In genomic region chr20:64037498-64038213, GRCh38 we compare ENCODE assay signal across 9 cellular contexts. TPM values are rescaled to one million over a fixed set of nuclear protein-coding genes. Genes with fewer than 3 reads are reported as not detected.
DNase-seq lines count a peak whose midpoint lies in the region; ATAC-seq and TF ChIP-seq lines count a peak whose summit lies in the region.
"Had no signal": no experiment of that assay in that cellular context is flagged by ENCODE, and none has a peak within 500 bp of the region (broad histone marks: within the 10 kb centered on the region; RNA-seq: fewer than 3 reads in every experiment).

No MANE protein-coding gene starts in this region.

- no peaks in the 10 kb centered on the region for H3K36me3 ChIP-seq in KMS-11 (ENCODE audit: insufficient read depth)
- no peaks in the 10 kb centered on the region for H3K36me3 ChIP-seq in A673 (ENCODE audit: insufficient read depth, low read length, poor library complexity, severe bottlenecking)

- peak overlapping the region; percentile 92 for H3K4me2 ChIP-seq in KMS-11

- peak overlapping the region; percentile 81 for H3K4me3 Mint-ChIP-seq in activated T-helper 1 cell treated with anti-CD3 and anti-CD28 coated beads, Interleukin-12 subunit alpha, Interleukin-12 subunit beta, Interleukin-2, Interleukin-4 antibody, amounts not matched to agents 30 ng/mL and 10 ng/mL and 1 ng/mL, durations not matched to agents 14 hours and 24 hours and 36 hours
- peak overlapping the region; percentile 46 for H3K4me3 Mint-ChIP-seq in mesothelial cell of epicardium

- intact Hi-C loops in activated T-helper 1 cell treated with anti-CD3 and anti-CD28 coated beads, Interleukin-12 subunit alpha, Interleukin-12 subunit beta, Interleukin-2, Interleukin-4 antibody, amounts not matched to agents 30 ng/mL and 10 ng/mL and 1 ng/mL, durations not matched to agents 14 hours and 24 hours and 36 hours (cut with micrococcal nuclease): loop anchor here (5.0 kb wide), 1 partner anchor 40 kb away; the partner anchor contains the start of gene RGS19
- intact Hi-C loops in A673 (cut with micrococcal nuclease; ENCODE audit: unreplicated experiment): no loop called here

- peak; percentile 29 for DNase-seq in ELR (ENCODE audit: low read depth)
- no peak for DNase-seq in activated T-helper 1 cell treated with anti-CD3 and anti-CD28 coated beads, Interleukin-12 subunit alpha, Interleukin-12 subunit beta, Interleukin-2, Interleukin-4 antibody, amounts not matched to agents 30 ng/mL and 10 ng/mL and 1 ng/mL, durations not matched to agents 14 hours and 24 hours and 36 hours (ENCODE audit: low spot score)
- DNase-seq in mesothelial cell of epicardium (ENCODE audit: low spot score in 2 of 2, unreplicated experiment in 2 of 2): no peak
- no peak for DNase-seq in cerebellar nuclear complex (lab: John Stamatoyannopoulos, UW)
- no peak for DNase-seq in A673 (ENCODE audit: low spot score)
- DNase-seq in NK-92 treated with Interleukin-12 subunit alpha and Interleukin-12 subunit beta, amount 100 ng/mL, for 24 hours (lab: John Stamatoyannopoulos, UW): no peak

- no peaks in the 10 kb centered on the region for H3K9me3 ChIP-seq in A673 (ENCODE audit: low read depth, low read length, poor library complexity, severe bottlenecking)

- TF ChIP-seq CTCF in KMS-11 (conservative IDR thresholded peaks at IDR 0.05; ENCODE audit: low read depth, low read length) (no peak), mesothelial cell of epicardium (IDR thresholded peaks at IDR 0.05; ENCODE audit: unreplicated experiment) (no peak), A673 (conservative IDR thresholded peaks at IDR 0.05; ENCODE audit: low read depth, low read length) (no peak)

- H3K4me1 ChIP-seq in KMS-11 (ENCODE audit: low read depth, poor library complexity, severe bottlenecking) (peaks cover 24% of the 10 kb centered on the region), A673 (ENCODE audit: insufficient read depth, low read length, poor library complexity, severe bottlenecking) (peaks cover 17% of the 10 kb centered on the region)

- no TSS peak for BruUV-seq in A673 (replicated peaks; lab: Mats Ljungman, UMichigan)

- no peaks in the 10 kb centered on the region for H3K9me3 Mint-ChIP-seq in activated T-helper 1 cell treated with anti-CD3 and anti-CD28 coated beads, Interleukin-12 subunit alpha, Interleukin-12 subunit beta, Interleukin-2, Interleukin-4 antibody, amounts not matched to agents 30 ng/mL and 10 ng/mL and 1 ng/mL, durations not matched to agents 14 hours and 24 hours and 36 hours
- no peaks in the 10 kb centered on the region for H3K9me3 Mint-ChIP-seq in mesothelial cell of epicardium
- H3K9me3 Mint-ChIP-seq: dendritic cell treated with granulocyte-macrophage colony-stimulating factor and Interleukin-4, amounts not matched to agents 40 ng/mL and 50 ng/mL, for 4 days had no signal

- H3K27me3 Mint-ChIP-seq in activated T-helper 1 cell treated with anti-CD3 and anti-CD28 coated beads, Interleukin-12 subunit alpha, Interleukin-12 subunit beta, Interleukin-2, Interleukin-4 antibody, amounts not matched to agents 30 ng/mL and 10 ng/mL and 1 ng/mL, durations not matched to agents 14 hours and 24 hours and 36 hours (ENCODE audit: insufficient read depth): peaks cover 3% of the 10 kb centered on the region
- H3K27me3 Mint-ChIP-seq in mesothelial cell of epicardium (ENCODE audit: low read depth): peaks cover 50% of the 10 kb centered on the region

- POLR2A ChIA-PET in A673 (lab: Charles Lee; ENCODE audit: low non-redundant PET): no interaction called here

- no peak overlapping the region for H3K9ac ChIP-seq in KMS-11

- H3K79me2 ChIP-seq in KMS-11 (ENCODE audit: insufficient read depth, low read depth): no peaks in the 10 kb centered on the region

- no peak overlapping the region for H3K4me3 ChIP-seq in KMS-11 (IDR thresholded peaks at IDR 0.05; ENCODE audit: insufficient read depth, low read depth, low read length)
- no peak overlapping the region for H3K4me3 ChIP-seq in A673 (ENCODE audit: low read depth, low read length, poor library complexity, severe bottlenecking)

- H4K20me1 ChIP-seq in KMS-11 (ENCODE audit: insufficient read depth): no peaks in the 10 kb centered on the region

- H3K36me3 Mint-ChIP-seq in activated T-helper 1 cell treated with anti-CD3 and anti-CD28 coated beads, Interleukin-12 subunit alpha, Interleukin-12 subunit beta, Interleukin-2, Interleukin-4 antibody, amounts not matched to agents 30 ng/mL and 10 ng/mL and 1 ng/mL, durations not matched to agents 14 hours and 24 hours and 36 hours (ENCODE audit: low read depth): peaks cover 15% of the 10 kb centered on the region
- peaks cover 4% of the 10 kb centered on the region for H3K36me3 Mint-ChIP-seq in mesothelial cell of epicardium

- no peak for ATAC-seq in HG03354 (IDR thresholded peaks at IDR 0.05; ENCODE audit: poor library complexity, severe bottlenecking, unreplicated experiment)

- peaks cover 52% of the 10 kb centered on the region for H3K4me1 Mint-ChIP-seq in activated T-helper 1 cell treated with anti-CD3 and anti-CD28 coated beads, Interleukin-12 subunit alpha, Interleukin-12 subunit beta, Interleukin-2, Interleukin-4 antibody, amounts not matched to agents 30 ng/mL and 10 ng/mL and 1 ng/mL, durations not matched to agents 14 hours and 24 hours and 36 hours (ENCODE audit: low read depth)
- H3K4me1 Mint-ChIP-seq in mesothelial cell of epicardium: peaks cover 8% of the 10 kb centered on the region

- peaks cover 51% of the 10 kb centered on the region for H3K27me3 ChIP-seq in KMS-11 (ENCODE audit: insufficient read depth, low read depth)
- H3K27me3 ChIP-seq in A673 (replicated peaks; ENCODE audit: insufficient read depth, low read depth, low read length, poor library complexity): peaks cover 50% of the 10 kb centered on the region

- H3K27ac ChIP-seq in KMS-11 (no peak overlapping the region), A673 (ENCODE audit: low read depth, low read length, poor library complexity, severe bottlenecking) (no peak overlapping the region)

- no peak overlapping the region for H2AFZ ChIP-seq in KMS-11 (ENCODE audit: low read depth)

- H3K27ac Mint-ChIP-seq in activated T-helper 1 cell treated with anti-CD3 and anti-CD28 coated beads, Interleukin-12 subunit alpha, Interleukin-12 subunit beta, Interleukin-2, Interleukin-4 antibody, amounts not matched to agents 30 ng/mL and 10 ng/mL and 1 ng/mL, durations not matched to agents 14 hours and 24 hours and 36 hours: peak overlapping the region; percentile 86
- H3K27ac Mint-ChIP-seq in mesothelial cell of epicardium: no peak overlapping the region
- H3K27ac Mint-ChIP-seq: dendritic cell treated with granulocyte-macrophage colony-stimulating factor and Interleukin-4, amounts not matched to agents 40 ng/mL and 50 ng/mL, for 4 days had no signal

- CTCF ChIA-PET in A673 (lab: Charles Lee): no interaction called here

RNA-seq across cellular contexts. Expression of gene C20orf204, which starts 1.7 kb away (rescaled TPM):
- total RNA-seq in activated T-helper 1 cell treated with anti-CD3 and anti-CD28 coated beads, Interleukin-12 subunit alpha, Interleukin-12 subunit beta, Interleukin-2, Interleukin-4 antibody, amounts not matched to agents 30 ng/mL and 10 ng/mL and 1 ng/mL, durations not matched to agents 14 hours and 24 hours and 36 hours: 5.4 and 6.1 TPM in 2 replicates
- total RNA-seq in mesothelial cell of epicardium (2.8 to 4.2 TPM (median 3.2 TPM) in 3 replicates), A673 (2021) (2.4 and 2.5 TPM in 2 replicates)

RNA-seq across cellular contexts. Expression of gene SOX18, which starts 11.8 kb away (rescaled TPM):
- 1.3 TPM in 2 replicates for total RNA-seq in activated T-helper 1 cell treated with anti-CD3 and anti-CD28 coated beads, Interleukin-12 subunit alpha, Interleukin-12 subunit beta, Interleukin-2, Interleukin-4 antibody, amounts not matched to agents 30 ng/mL and 10 ng/mL and 1 ng/mL, durations not matched to agents 14 hours and 24 hours and 36 hours
- total RNA-seq in mesothelial cell of epicardium: 0.23 to 0.34 TPM in 2 of 3 replicates, not detected in the other
- 0.30 and 0.70 TPM in 2 replicates for total RNA-seq in A673 (2021)

RNA-seq across cellular contexts. Expression of gene TCEA2, which starts 25.3 kb away (rescaled TPM):
- 33.8 TPM in 2 replicates for total RNA-seq in activated T-helper 1 cell treated with anti-CD3 and anti-CD28 coated beads, Interleukin-12 subunit alpha, Interleukin-12 subunit beta, Interleukin-2, Interleukin-4 antibody, amounts not matched to agents 30 ng/mL and 10 ng/mL and 1 ng/mL, durations not matched to agents 14 hours and 24 hours and 36 hours
- total RNA-seq in mesothelial cell of epicardium (77.9 to 81.3 TPM (median 81.2 TPM) in 3 replicates), A673 (2021) (35.0 and 41.3 TPM in 2 replicates)

RNA-seq across cellular contexts. Expression of gene RGS19, which starts 41.7 kb away (rescaled TPM):
- total RNA-seq in activated T-helper 1 cell treated with anti-CD3 and anti-CD28 coated beads, Interleukin-12 subunit alpha, Interleukin-12 subunit beta, Interleukin-2, Interleukin-4 antibody, amounts not matched to agents 30 ng/mL and 10 ng/mL and 1 ng/mL, durations not matched to agents 14 hours and 24 hours and 36 hours: 54.7 and 55.9 TPM in 2 replicates
- 7.0 to 8.1 TPM (median 7.9 TPM) in 3 replicates for total RNA-seq in mesothelial cell of epicardium
- 14.4 and 16.4 TPM in 2 replicates for total RNA-seq in A673 (2021)

RNA-seq across cellular contexts. Expression of gene OPRL1, which starts 42.2 kb away (rescaled TPM):
- 0.16 and 0.20 TPM in 2 replicates for total RNA-seq in activated T-helper 1 cell treated with anti-CD3 and anti-CD28 coated beads, Interleukin-12 subunit alpha, Interleukin-12 subunit beta, Interleukin-2, Interleukin-4 antibody, amounts not matched to agents 30 ng/mL and 10 ng/mL and 1 ng/mL, durations not matched to agents 14 hours and 24 hours and 36 hours
- total RNA-seq in mesothelial cell of epicardium: 2.2 to 2.6 TPM (median 2.5 TPM) in 3 replicates
- 0.32 and 0.46 TPM in 2 replicates for total RNA-seq in A673 (2021)
